ENCODE assay signal across 16 cellular contexts in genomic region chr5:34699155-34700077, GRCh38. TPM values are rescaled to one million over a fixed set of nuclear protein-coding genes. Genes with fewer than 3 reads are reported as not detected.
DNase-seq lines count a peak whose midpoint lies in the region; ATAC-seq, FAIRE-seq and TF ChIP-seq lines count a peak whose summit lies in the region.
"Had no signal": no experiment of that assay in that cellular context is flagged by ENCODE, and none has a peak within 500 bp of the region (broad histone marks: within the 10 kb centered on the region; RNA-seq: fewer than 3 reads in every experiment).

No MANE protein-coding gene starts in this region.

- peaks cover 7 to 12% (median 8%) of the 10 kb centered on the region in 4 donors for H3K4me1 Mint-ChIP-seq in CD4-positive, alpha-beta memory T cell

- H3K27ac ChIP-seq in smooth muscle cell (ENCODE audit: low read depth): peak overlapping the region; percentile 40
- no peak overlapping the region for H3K27ac ChIP-seq in CD4-positive, alpha-beta memory T cell (ENCODE audit: low read depth, low read length)
- H3K27ac ChIP-seq: adrenal gland had no signal

- DNase-seq in H54 (ENCODE audit: insufficient read length, low spot score) (no peak), OCI-M1 (lab: John Stamatoyannopoulos, UW) (peak; percentile 95), iPS-NIHi7 (ENCODE audit: extremely low spot score) (peak; percentile 62), smooth muscle cell (lab: John Stamatoyannopoulos, UW; ENCODE audit: unreplicated experiment) (no peak), HAP-1 (ENCODE audit: low spot score in 2 of 2) (no peak), HuH-7.5 (ENCODE audit: low spot score) (no peak)
- DNase-seq in CD4-positive, alpha-beta memory T cell: no peak
- DNase-seq: activated CD4-positive, alpha-beta T cell treated with anti-CD3 and anti-CD28 coated beads for 48 hours; activated T-cell treated with anti-CD3 and anti-CD28 coated beads, Interleukin-2, amount 50 U/mL, for 72 hours; adrenal gland; NCI-H187; nephron progenitor cell had no signal

- no peaks in the 10 kb centered on the region for H3K27me3 Mint-ChIP-seq in CD4-positive, alpha-beta memory T cell

- CTCF ChIA-PET in CD4-positive, alpha-beta memory T cell (lab: Charles Lee; ENCODE audit: partially characterized antibody): no interaction called here

- H2AFZ ChIP-seq in smooth muscle cell (ENCODE audit: low read depth): no peak overlapping the region

- no peak overlapping the region for H3K9ac ChIP-seq in smooth muscle cell (ENCODE audit: low read depth)

- intact Hi-C loops in CD4-positive, alpha-beta memory T cell (cut with micrococcal nuclease): no loop called here

- no peak for TF ChIP-seq CTCF in smooth muscle cell (IDR thresholded peaks at IDR 0.05; ENCODE audit: borderline replicate concordance, insufficient read depth, poor library complexity, severe bottlenecking)

- H3K27ac Mint-ChIP-seq in CD4-positive, alpha-beta memory T cell: no peak overlapping the region
- H3K27ac Mint-ChIP-seq: activated T-cell treated with anti-CD3 and anti-CD28 coated beads, Interleukin-2, amount 50 U/mL, for 72 hours; stimulated activated effector memory CD8-positive, alpha-beta T cell treated with anti-CD3 and anti-CD28 coated beads, Interleukin-12 subunit alpha, Interleukin-12 subunit beta, amount 100 ng/mL, for 72 hours; T-helper 1 cell treated with Interleukin-12 subunit alpha and Interleukin-12 subunit beta and Interleukin-4 antibody, amounts not matched to agents 30 μg/mL and 1 μg/mL, for 36 hours had no signal

- peak; percentile 41 for FAIRE-seq in H54 (lab: Jason Lieb, UNC)

- peaks cover 96% of the 10 kb centered on the region for H3K79me2 ChIP-seq in smooth muscle cell (ENCODE audit: low read depth)

- peak overlapping the region; percentile 16 for H3K4me2 ChIP-seq in smooth muscle cell

- H3K9me3 ChIP-seq in smooth muscle cell (replicated peaks; ENCODE audit: low read depth): no peaks in the 10 kb centered on the region
- no peaks in the 10 kb centered on the region for H3K9me3 ChIP-seq in CD4-positive, alpha-beta memory T cell (ENCODE audit: control insufficient read depth in 1 of 2, low read length in 2 of 2)
- no peaks in the 10 kb centered on the region for H3K9me3 ChIP-seq in HAP-1
- H3K9me3 ChIP-seq: adrenal gland had no signal

- POLR2A ChIA-PET in CD4-positive, alpha-beta memory T cell (lab: Charles Lee; ENCODE audit: partially characterized antibody): no interaction called here

- H3K4me3 ChIP-seq in smooth muscle cell (no peak overlapping the region), HAP-1 (no peak overlapping the region)
- no peak overlapping the region for H3K4me3 ChIP-seq in CD4-positive, alpha-beta memory T cell (ENCODE audit: low read length in 2 of 2)
- H3K4me3 ChIP-seq: adrenal gland had no signal

- H3K36me3 Mint-ChIP-seq in CD4-positive, alpha-beta memory T cell: no peaks in the 10 kb centered on the region
- H3K36me3 Mint-ChIP-seq: stimulated activated effector memory CD8-positive, alpha-beta T cell treated with anti-CD3 and anti-CD28 coated beads, Interleukin-12 subunit alpha, Interleukin-12 subunit beta, amount 100 ng/mL, for 72 hours had no signal

- H3K4me1 ChIP-seq in smooth muscle cell (ENCODE audit: low read depth) (peaks cover 30% of the 10 kb centered on the region), HAP-1 (peaks cover 18% of the 10 kb centered on the region)
- H3K4me1 ChIP-seq in CD4-positive, alpha-beta memory T cell (ENCODE audit: insufficient read depth, low read length): peaks cover 10% of the 10 kb centered on the region

- in situ Hi-C loops in HAP-1 (cut with MboI; ENCODE audit: low sequenced_read_pairs): no loop called here

- H3F3A ChIP-seq in smooth muscle cell (ENCODE audit: low read depth): peaks cover 18% of the 10 kb centered on the region

- H3K36me3 ChIP-seq in smooth muscle cell (ENCODE audit: low read depth) (no peaks in the 10 kb centered on the region), HAP-1 (replicated peaks) (no peaks in the 10 kb centered on the region)
- H3K36me3 ChIP-seq in CD4-positive, alpha-beta memory T cell (ENCODE audit: insufficient read depth, low read length): no peaks in the 10 kb centered on the region
- H3K36me3 ChIP-seq: adrenal gland had no signal

- no peak for TF ChIP-seq POLR2A in H54 (IDR thresholded peaks at IDR 0.05; ENCODE audit: low read depth, low read length)

- 63% methylated on average over 9 of the region's 9 CpGs for WGBS in smooth muscle cell (ENCODE audit: low lambda C conversion rate)

- peaks cover 87% of the 10 kb centered on the region for H4K20me1 ChIP-seq in smooth muscle cell (ENCODE audit: low read depth)

- no peak overlapping the region for H3K4me3 Mint-ChIP-seq in CD4-positive, alpha-beta memory T cell
- H3K4me3 Mint-ChIP-seq: activated T-cell treated with anti-CD3 and anti-CD28 coated beads, Interleukin-2, amount 50 U/mL, for 72 hours; nephron progenitor cell; stimulated activated effector memory CD8-positive, alpha-beta T cell treated with anti-CD3 and anti-CD28 coated beads, Interleukin-12 subunit alpha, Interleukin-12 subunit beta, amount 100 ng/mL, for 72 hours; T-helper 1 cell treated with Interleukin-12 subunit alpha and Interleukin-12 subunit beta and Interleukin-4 antibody, amounts not matched to agents 30 μg/mL and 1 μg/mL, for 36 hours had no signal

- no peak for ATAC-seq in HG03039 (IDR thresholded peaks at IDR 0.05; ENCODE audit: unreplicated experiment)
- ATAC-seq: activated T-cell treated with anti-CD3 and anti-CD28 coated beads, Interleukin-2, amount 50 U/mL, for 72 hours; sciatic nerve; stimulated activated effector memory CD8-positive, alpha-beta T cell treated with anti-CD3 and anti-CD28 coated beads, Interleukin-12 subunit alpha, Interleukin-12 subunit beta, amount 100 ng/mL, for 72 hours had no signal

- H3K27me3 ChIP-seq in smooth muscle cell (ENCODE audit: low read depth) (no peaks in the 10 kb centered on the region), HAP-1 (ENCODE audit: low read depth) (no peaks in the 10 kb centered on the region)
- no peaks in the 10 kb centered on the region for H3K27me3 ChIP-seq in CD4-positive, alpha-beta memory T cell (ENCODE audit: insufficient read depth, low read length)
- H3K27me3 ChIP-seq: adrenal gland had no signal

- H3K9me3 Mint-ChIP-seq in CD4-positive, alpha-beta memory T cell: no peaks in the 10 kb centered on the region
- H3K9me3 Mint-ChIP-seq: activated T-cell treated with anti-CD3 and anti-CD28 coated beads, Interleukin-2, amount 50 U/mL, for 72 hours; nephron progenitor cell; stimulated activated effector memory CD8-positive, alpha-beta T cell treated with anti-CD3 and anti-CD28 coated beads, Interleukin-12 subunit alpha, Interleukin-12 subunit beta, amount 100 ng/mL, for 72 hours; T-helper 1 cell treated with Interleukin-12 subunit alpha and Interleukin-12 subunit beta and Interleukin-4 antibody, amounts not matched to agents 30 μg/mL and 1 μg/mL, for 36 hours had no signal

RNA-seq across cellular contexts. Expression of gene RAI14, which starts 43.3 kb away (rescaled TPM):
- 209 and 211 TPM in 2 replicates for total RNA-seq in smooth muscle cell
- 111 and 113 TPM in 2 replicates for polyA plus RNA-seq in smooth muscle cell
- 1 to 10 TPM; 1.9 to 2.6 TPM for total RNA-seq in CD4-positive, alpha-beta memory T cell
- polyA plus RNA-seq in CD4-positive, alpha-beta memory T cell: 1 to 10 TPM in 1 of 2 donors, under 1 TPM in 1; 0.15 to 2.4 TPM

Comparison
In these comparisons a context has a peak if more than half of its experiments do, and no peak if none do; other contexts are left out.
1. DNase-seq: peak in OCI-M1 (single experiment) and iPS-NIHi7 (single experiment); none in H54 (single experiment), smooth muscle cell (single experiment), CD4-positive, alpha-beta memory T cell (0 of 5), HAP-1 (0 of 2) and HuH-7.5 (single experiment).
2. RNA of gene RAI14, which starts 43.3 kb away (total RNA-seq): 209 to 211 TPM in smooth muscle cell; 1.9 to 2.6 TPM in CD4-positive, alpha-beta memory T cell; every median in the first group is over 10 times any median in the second.